In the genomic region with DNA sequence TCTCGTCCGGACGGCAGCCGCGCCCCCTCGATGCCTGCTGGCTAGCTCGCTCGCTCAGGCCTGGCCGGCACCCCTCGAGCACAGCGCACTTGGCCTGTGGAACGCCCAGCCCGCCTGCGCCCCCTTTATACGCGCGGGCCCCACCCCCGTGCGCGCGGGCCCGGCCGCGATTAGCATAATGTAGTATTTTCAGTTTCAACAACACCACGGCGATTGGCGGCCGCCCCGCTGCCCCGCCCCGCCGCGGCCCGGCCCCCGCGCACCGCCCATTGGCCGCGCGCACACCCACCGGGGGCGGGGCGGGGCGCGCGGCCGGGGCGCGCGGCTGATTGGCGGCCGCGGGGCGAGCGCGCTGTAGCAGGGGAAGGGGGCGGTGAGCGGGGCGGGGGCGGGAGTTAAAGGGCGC, we compare ENCODE assay signal across 8 cellular contexts. TPM values are rescaled to one million over a fixed set of nuclear protein-coding genes. Genes with fewer than 3 reads are reported as not detected.
DNase-seq lines count a peak whose midpoint lies in the region; ATAC-seq and TF ChIP-seq lines count a peak whose summit lies in the region.

A gene (minus strand): TSS at position 100 of the 406 bp plus-strand sequence. CDS start 319 bp downstream, outside the sequence.

- peak; percentile 86 for TF ChIP-seq POLR2A in transverse colon (IDR thresholded peaks at IDR 0.05)

- no peak within 1 kb of the TSS; the same call in 1 of the 2 replicates for H3K27ac Mint-ChIP-seq in GM23338

- H3K4me2 ChIP-seq in GM23338, result peak within 1 kb of the TSS; percentile 86

- H3K9ac ChIP-seq in adipocyte (ENCODE audit: low read length), result peak within 1 kb of the TSS; percentile 87

- TF ChIP-seq CTCF in GM23338 (conservative IDR thresholded peaks at IDR 0.05; ENCODE audit: low read depth in 2 of 2) (no peak), transverse colon (IDR thresholded peaks at IDR 0.05) (no peak)

- H2AFZ ChIP-seq in GM23338, result peak within 1 kb of the TSS; percentile 47; the same call in 1 of the 2 replicates

- no peaks in the 10 kb centered on the region for H3K9me2 ChIP-seq in GM23338 (ENCODE audit: insufficient read depth)

- TF ChIP-seq EP300 in transverse colon (IDR thresholded peaks at IDR 0.05; ENCODE audit: low read depth), result no peak

- no peak within 1 kb of the TSS for H3K27ac ChIP-seq in GM23338 (ENCODE audit: low read depth)
- peak within 1 kb of the TSS; percentile 75 to 91 (median 82) for H3K27ac ChIP-seq in transverse colon

- intact Hi-C loops in cardiac septum (cut with DNase I), result loop anchor here (5.0 to 10.0 kb wide), 3 partner anchors 73 to 581 kb away; a partner anchor contains a TSS
- intact Hi-C loops in posterior cingulate gyrus (cut with DNase I), result loop anchor here (1.0 kb wide), 1 partner anchor 187 kb away; no protein-coding TSS in a partner anchor
- intact Hi-C loops in transverse colon (cut with DNase I; ENCODE audit: low total_unique reads), result loop anchor here (5.0 to 10.0 kb wide), 3 partner anchors 58 to 178 kb away; no protein-coding TSS in a partner anchor

- DNase-seq in DMS53 treated with DMSO at 0.1 percent for 48 hours (lab: John Stamatoyannopoulos, UW; ENCODE audit: unreplicated experiment), result peak; percentile 36
- peak; percentile 88 for DNase-seq in GM23338 (ENCODE audit: low spot score)
- peak; percentile 79 for DNase-seq in LoVo (ENCODE audit: low spot score)
- peak; percentile 78 for DNase-seq in T follicular helper cell (ENCODE audit: low read depth)
- peak; percentile 91 for DNase-seq in adipocyte (ENCODE audit: low read depth)
- DNase-seq in cardiac septum (ENCODE audit: low spot score), result peak; percentile 93
- DNase-seq in posterior cingulate gyrus, result peak; percentile 73 to 98 (median 82)
- peak; percentile 89 for DNase-seq in transverse colon

- H3K4me1 ChIP-seq in GM23338 (ENCODE audit: insufficient read depth) (peaks cover 29% of the 10 kb centered on the region), adipocyte (ENCODE audit: control insufficient read depth, insufficient read depth, low read length) (peaks cover 18% of the 10 kb centered on the region), transverse colon (peaks cover 11 to 38% (median 28%) of the 10 kb centered on the region in 4 donors)

- H3K79me2 ChIP-seq in GM23338 (replicated peaks; ENCODE audit: insufficient read depth), result no peaks in the 10 kb centered on the region

- H3K4me3 ChIP-seq in GM23338 (peak within 1 kb of the TSS; percentile 69), adipocyte (ENCODE audit: low read length) (peak within 1 kb of the TSS; percentile 86), transverse colon (peak within 1 kb of the TSS; percentile 62 to 86 (median 72))

- 0 out of 3 replicates have a peak, but pooled peaks cover 2% of the 10 kb centered on the region for H3K9me3 Mint-ChIP-seq in GM23338

- ATAC-seq in GM23338, result peak; percentile 39

- H3K27me3 ChIP-seq in GM23338 (ENCODE audit: insufficient read depth) (peaks cover 68% of the 10 kb centered on the region), adipocyte (replicated peaks; ENCODE audit: control insufficient read depth, insufficient read depth, low read length) (no peaks in the 10 kb centered on the region), transverse colon (peaks cover 17% of the 10 kb centered on the region)

- H3K27me3 Mint-ChIP-seq in GM23338 (ENCODE audit: insufficient read depth, low read depth, poor library complexity), result peaks cover 52% of the 10 kb centered on the region

- peak within 1 kb of the TSS; percentile 80 for H3K4me3 Mint-ChIP-seq in GM23338

- peaks cover 15% of the 10 kb centered on the region; the same call in 1 of the 2 replicates for H3F3A ChIP-seq in GM23338 (replicated peaks; ENCODE audit: low read depth)

- 1% methylated on average over 33 of the region's 61 CpGs; no CpG with 5 or more reads in 1 of the 2 donors for WGBS in transverse colon (ENCODE audit: low coverage in 1 of 2), 2 donors

- H3K9me3 ChIP-seq in adipocyte (ENCODE audit: control insufficient read depth, low read length) (no peaks in the 10 kb centered on the region), transverse colon (no peaks in the 10 kb centered on the region)

- in situ Hi-C loops in transverse colon (cut with MboI; ENCODE audit: low pct_ligation_motif_present in 1 of 4, low pct_unique_long_range_greater_than_20kb in 1 of 4, low sequenced_read_pairs in 3 of 4), result loop anchor here (5.0 to 25.0 kb wide), 3 partner anchors 353 to 573 kb away; a partner anchor contains a TSS

- peaks cover 6% of the 10 kb centered on the region; the same call in 2 of the 3 replicates for H3K36me3 Mint-ChIP-seq in GM23338 (ENCODE audit: low read depth)

- peaks cover 5% of the 10 kb centered on the region; the same call in 1 of the 2 replicates for H4K20me1 ChIP-seq in GM23338 (replicated peaks; ENCODE audit: insufficient read depth)

- H3K36me3 ChIP-seq in GM23338 (ENCODE audit: insufficient read depth), result no peaks in the 10 kb centered on the region
- no peaks in the 10 kb centered on the region for H3K36me3 ChIP-seq in adipocyte (ENCODE audit: control insufficient read depth, insufficient read depth, low read length, severe bottlenecking)
- no peaks in the 10 kb centered on the region for H3K36me3 ChIP-seq in transverse colon

- H3K4me1 Mint-ChIP-seq in GM23338, result peaks cover 23% of the 10 kb centered on the region

TF ChIP-seq in GM23338, 12 proteins besides CTCF, POLR2A, EP300 and RAD21 (continues in another document):
- TF ChIP-seq, protein P1, sequence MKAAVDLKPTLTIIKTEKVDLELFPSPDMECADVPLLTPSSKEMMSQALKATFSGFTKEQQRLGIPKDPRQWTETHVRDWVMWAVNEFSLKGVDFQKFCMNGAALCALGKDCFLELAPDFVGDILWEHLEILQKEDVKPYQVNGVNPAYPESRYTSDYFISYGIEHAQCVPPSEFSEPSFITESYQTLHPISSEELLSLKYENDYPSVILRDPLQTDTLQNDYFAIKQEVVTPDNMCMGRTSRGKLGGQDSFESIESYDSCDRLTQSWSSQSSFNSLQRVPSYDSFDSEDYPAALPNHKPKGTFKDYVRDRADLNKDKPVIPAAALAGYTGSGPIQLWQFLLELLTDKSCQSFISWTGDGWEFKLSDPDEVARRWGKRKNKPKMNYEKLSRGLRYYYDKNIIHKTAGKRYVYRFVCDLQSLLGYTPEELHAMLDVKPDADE (IDR thresholded peaks at IDR 0.05), result no peak
- TF ChIP-seq ZNF331 (CRISPR knock-in tag; IDR thresholded peaks at IDR 0.05; ENCODE audit: low read depth) (no peak), STAT1 (IDR thresholded peaks at IDR 0.05; ENCODE audit: unreplicated experiment) (no peak), JUNB (IDR thresholded peaks at IDR 0.05; ENCODE audit: unreplicated experiment) (no peak), EZH2phosphoT487 (IDR thresholded peaks at IDR 0.05; ENCODE audit: unreplicated experiment) (no peak), POLR2AphosphoS5 (IDR thresholded peaks at IDR 0.05; ENCODE audit: low read depth) (peak; percentile 95), CREB1 (CRISPR knock-in tag; IDR thresholded peaks at IDR 0.05; ENCODE audit: low read depth) (0 out of 2 replicates have a peak, but pooled peaks have one; percentile 15), ZNF114 (CRISPR knock-in tag; IDR thresholded peaks at IDR 0.05) (no peak), EZH2 (IDR thresholded peaks at IDR 0.05; ENCODE audit: low read depth, unreplicated experiment) (no peak), NANOG (IDR thresholded peaks at IDR 0.05; ENCODE audit: borderline replicate concordance) (no peak)
- TF ChIP-seq, protein P2, sequence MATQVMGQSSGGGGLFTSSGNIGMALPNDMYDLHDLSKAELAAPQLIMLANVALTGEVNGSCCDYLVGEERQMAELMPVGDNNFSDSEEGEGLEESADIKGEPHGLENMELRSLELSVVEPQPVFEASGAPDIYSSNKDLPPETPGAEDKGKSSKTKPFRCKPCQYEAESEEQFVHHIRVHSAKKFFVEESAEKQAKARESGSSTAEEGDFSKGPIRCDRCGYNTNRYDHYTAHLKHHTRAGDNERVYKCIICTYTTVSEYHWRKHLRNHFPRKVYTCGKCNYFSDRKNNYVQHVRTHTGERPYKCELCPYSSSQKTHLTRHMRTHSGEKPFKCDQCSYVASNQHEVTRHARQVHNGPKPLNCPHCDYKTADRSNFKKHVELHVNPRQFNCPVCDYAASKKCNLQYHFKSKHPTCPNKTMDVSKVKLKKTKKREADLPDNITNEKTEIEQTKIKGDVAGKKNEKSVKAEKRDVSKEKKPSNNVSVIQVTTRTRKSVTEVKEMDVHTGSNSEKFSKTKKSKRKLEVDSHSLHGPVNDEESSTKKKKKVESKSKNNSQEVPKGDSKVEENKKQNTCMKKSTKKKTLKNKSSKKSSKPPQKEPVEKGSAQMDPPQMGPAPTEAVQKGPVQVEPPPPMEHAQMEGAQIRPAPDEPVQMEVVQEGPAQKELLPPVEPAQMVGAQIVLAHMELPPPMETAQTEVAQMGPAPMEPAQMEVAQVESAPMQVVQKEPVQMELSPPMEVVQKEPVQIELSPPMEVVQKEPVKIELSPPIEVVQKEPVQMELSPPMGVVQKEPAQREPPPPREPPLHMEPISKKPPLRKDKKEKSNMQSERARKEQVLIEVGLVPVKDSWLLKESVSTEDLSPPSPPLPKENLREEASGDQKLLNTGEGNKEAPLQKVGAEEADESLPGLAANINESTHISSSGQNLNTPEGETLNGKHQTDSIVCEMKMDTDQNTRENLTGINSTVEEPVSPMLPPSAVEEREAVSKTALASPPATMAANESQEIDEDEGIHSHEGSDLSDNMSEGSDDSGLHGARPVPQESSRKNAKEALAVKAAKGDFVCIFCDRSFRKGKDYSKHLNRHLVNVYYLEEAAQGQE (IDR thresholded peaks at IDR 0.05; ENCODE audit: unreplicated experiment), result no peak

RNA-seq across cellular contexts. Expression of the gene that starts here (rescaled TPM):
- total RNA-seq in GM23338 (2014; rRNA removed; shearing (Covaris generic)), result 22.2 and 23.5 TPM in 2 replicates
- 19.3 and 23.6 TPM in 2 replicates for polyA plus RNA-seq in GM23338 (2016; fragmentation: Nextera tagmentation; extraction: Ambion mirVana)
- total RNA-seq in cardiac septum, result 11.5 TPM
- 10 to 100 TPM; 12.4 to 40.0 (median 27.7) TPM for total RNA-seq in transverse colon

Comparison
In these comparisons a context has a peak if more than half of its experiments do, and no peak if none do; other contexts are left out.
1. DNase-seq: peak in every context shown above with its lines; median percentile 93 in cardiac septum; 91 in adipocyte; 89 in transverse colon; 88 in GM23338; 82 in posterior cingulate gyrus; 79 in LoVo; 78 in T follicular helper cell; 36 in DMS53 treated with DMSO at 0.1 percent for 48 hours.